In the genomic region with DNA sequence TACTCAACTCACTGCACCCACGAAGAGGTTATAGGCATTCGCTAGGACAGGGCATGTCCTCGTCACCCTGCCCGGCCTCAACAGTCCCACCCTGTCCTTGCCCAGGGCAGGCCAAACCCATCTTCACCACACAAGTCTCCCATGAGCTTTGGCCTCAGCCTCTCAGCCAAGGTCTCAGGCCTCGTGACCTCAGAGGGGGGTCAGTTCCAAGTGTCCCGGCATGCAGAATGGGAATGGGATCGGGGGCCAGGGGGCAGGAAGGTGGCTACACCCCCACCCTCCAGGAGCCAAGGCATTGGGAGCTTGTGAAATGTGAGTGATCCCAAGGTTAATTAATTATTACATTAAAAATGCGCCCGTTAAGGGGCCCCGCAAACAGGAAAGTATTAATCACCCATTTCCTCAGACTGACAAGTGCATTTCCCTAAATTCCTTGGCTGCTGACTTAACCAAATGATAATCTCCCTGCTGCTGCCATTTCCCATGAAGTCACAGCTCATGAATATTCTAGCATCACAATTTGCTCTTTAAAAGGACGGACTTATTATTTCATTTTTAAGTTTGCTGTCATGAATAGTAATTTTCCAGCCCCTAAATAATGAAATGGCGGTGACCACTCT, we compare ENCODE assay signal across 2 cellular contexts.
A peak's percentile ranks its signal among the peaks of the same experiment; 100 is the strongest.
TF ChIP-seq lines count a peak whose summit lies in the region.

No MANE protein-coding gene starts in this region.

TF ChIP-seq in liver, 16 proteins besides CTCF, POLR2A, EP300 and RAD21:
- TF ChIP-seq RXRA (IDR thresholded peaks at IDR 0.05) (peak in 1 of 2 donors; percentile 10), NR2F2 (IDR thresholded peaks at IDR 0.05) (peak; percentile 96), YY1 (IDR thresholded peaks at IDR 0.05) (peak; percentile 19)
- TF ChIP-seq, protein P1, sequence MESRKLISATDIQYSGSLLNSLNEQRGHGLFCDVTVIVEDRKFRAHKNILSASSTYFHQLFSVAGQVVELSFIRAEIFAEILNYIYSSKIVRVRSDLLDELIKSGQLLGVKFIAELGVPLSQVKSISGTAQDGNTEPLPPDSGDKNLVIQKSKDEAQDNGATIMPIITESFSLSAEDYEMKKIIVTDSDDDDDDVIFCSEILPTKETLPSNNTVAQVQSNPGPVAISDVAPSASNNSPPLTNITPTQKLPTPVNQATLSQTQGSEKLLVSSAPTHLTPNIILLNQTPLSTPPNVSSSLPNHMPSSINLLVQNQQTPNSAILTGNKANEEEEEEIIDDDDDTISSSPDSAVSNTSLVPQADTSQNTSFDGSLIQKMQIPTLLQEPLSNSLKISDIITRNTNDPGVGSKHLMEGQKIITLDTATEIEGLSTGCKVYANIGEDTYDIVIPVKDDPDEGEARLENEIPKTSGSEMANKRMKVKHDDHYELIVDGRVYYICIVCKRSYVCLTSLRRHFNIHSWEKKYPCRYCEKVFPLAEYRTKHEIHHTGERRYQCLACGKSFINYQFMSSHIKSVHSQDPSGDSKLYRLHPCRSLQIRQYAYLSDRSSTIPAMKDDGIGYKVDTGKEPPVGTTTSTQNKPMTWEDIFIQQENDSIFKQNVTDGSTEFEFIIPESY (IDR thresholded peaks at IDR 0.05), result no peak

TF ChIP-seq in HepG2, 621 proteins besides CTCF, POLR2A, EP300 and RAD21:
- no peak for TF ChIP-seq ZNF800 (CRISPR knock-in tag; IDR thresholded peaks at IDR 0.05)
- no peak for TF ChIP-seq ZNF543 (CRISPR knock-in tag; IDR thresholded peaks at IDR 0.05)
- no peak for TF ChIP-seq ZFX (CRISPR knock-in tag; IDR thresholded peaks at IDR 0.05; ENCODE audit: low read depth)
- TF ChIP-seq MTF1 (CRISPR knock-in tag; IDR thresholded peaks at IDR 0.05), result no peak
- TF ChIP-seq KMT2B (CRISPR knock-in tag; IDR thresholded peaks at IDR 0.05), result no peak
- no peak for TF ChIP-seq ZSCAN21 (CRISPR knock-in tag; IDR thresholded peaks at IDR 0.05; ENCODE audit: borderline replicate concordance)
- no peak for TF ChIP-seq LBX2 (CRISPR knock-in tag; IDR thresholded peaks at IDR 0.05; ENCODE audit: borderline replicate concordance)
- no peak for TF ChIP-seq MEIS2 (CRISPR knock-in tag; IDR thresholded peaks at IDR 0.05)
- no peak for TF ChIP-seq ZBTB10 (CRISPR knock-in tag; IDR thresholded peaks at IDR 0.05; ENCODE audit: borderline replicate concordance)
- TF ChIP-seq TAF1 (CRISPR knock-in tag; IDR thresholded peaks at IDR 0.05), result no peak
- no peak for TF ChIP-seq MED13 (CRISPR knock-in tag; IDR thresholded peaks at IDR 0.05)
- no peak for TF ChIP-seq ZZZ3 (CRISPR knock-in tag; IDR thresholded peaks at IDR 0.05; ENCODE audit: borderline replicate concordance)
- TF ChIP-seq TCF7 (IDR thresholded peaks at IDR 0.05; ENCODE audit: low read depth), result no peak
- TF ChIP-seq, protein P2, sequence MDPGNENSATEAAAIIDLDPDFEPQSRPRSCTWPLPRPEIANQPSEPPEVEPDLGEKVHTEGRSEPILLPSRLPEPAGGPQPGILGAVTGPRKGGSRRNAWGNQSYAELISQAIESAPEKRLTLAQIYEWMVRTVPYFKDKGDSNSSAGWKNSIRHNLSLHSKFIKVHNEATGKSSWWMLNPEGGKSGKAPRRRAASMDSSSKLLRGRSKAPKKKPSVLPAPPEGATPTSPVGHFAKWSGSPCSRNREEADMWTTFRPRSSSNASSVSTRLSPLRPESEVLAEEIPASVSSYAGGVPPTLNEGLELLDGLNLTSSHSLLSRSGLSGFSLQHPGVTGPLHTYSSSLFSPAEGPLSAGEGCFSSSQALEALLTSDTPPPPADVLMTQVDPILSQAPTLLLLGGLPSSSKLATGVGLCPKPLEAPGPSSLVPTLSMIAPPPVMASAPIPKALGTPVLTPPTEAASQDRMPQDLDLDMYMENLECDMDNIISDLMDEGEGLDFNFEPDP (CRISPR knock-in tag; conservative IDR thresholded peaks at IDR 0.05), result no peak
- no peak for TF ChIP-seq TOPORS (CRISPR knock-in tag; IDR thresholded peaks at IDR 0.05)
